Comparison of ENCODE assay signal across 1 cellular context in the genomic region with DNA sequence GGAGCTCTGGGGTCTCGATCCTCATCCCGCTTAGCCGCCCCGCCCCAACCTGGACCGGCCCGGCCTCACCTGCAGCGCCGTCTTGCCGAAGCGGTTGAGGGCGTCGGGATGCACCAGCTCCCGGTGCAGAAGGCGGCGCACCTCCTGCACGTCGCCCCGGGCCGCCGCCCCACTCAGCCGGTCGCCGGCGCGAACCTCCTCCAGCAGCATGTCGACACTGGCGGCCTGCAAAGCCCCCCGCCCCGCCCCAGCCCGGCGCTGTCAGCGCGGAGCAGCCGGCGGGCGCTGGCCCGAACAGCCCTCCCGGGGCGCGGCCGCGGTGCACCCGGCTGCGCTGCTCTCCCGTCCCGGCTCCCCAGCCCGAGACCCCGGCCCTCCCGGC.
TF ChIP-seq lines count a peak whose summit lies in the region.

No MANE protein-coding gene starts in this region.

TF ChIP-seq in H1, 55 proteins besides CTCF, POLR2A, EP300 and RAD21:
- TF ChIP-seq KDM4A (IDR thresholded peaks at IDR 0.05; ENCODE audit: low read depth, low read length, severe bottlenecking), result peak; percentile 77
- no peak for TF ChIP-seq BRCA1 (IDR thresholded peaks at IDR 0.05; ENCODE audit: low read depth, low read length)
- TF ChIP-seq HDAC6 (IDR thresholded peaks at IDR 0.05; ENCODE audit: low read depth, low read length), result no peak
- TF ChIP-seq SRF (IDR thresholded peaks at IDR 0.05; ENCODE audit: low read depth, low read length), result no peak
- no peak for TF ChIP-seq NANOG (IDR thresholded peaks at IDR 0.05; ENCODE audit: insufficient read depth, low read depth, low read length, poor library complexity, severe bottlenecking)
- no peak for TF ChIP-seq YY1 (IDR thresholded peaks at IDR 0.05; ENCODE audit: low read depth, low read length)
- TF ChIP-seq CBX8 (IDR thresholded peaks at IDR 0.05; ENCODE audit: borderline replicate concordance, low read depth, low read length), result no peak
- TF ChIP-seq JUND (IDR thresholded peaks at IDR 0.05; ENCODE audit: low read length), result no peak
- TF ChIP-seq, protein P1, sequence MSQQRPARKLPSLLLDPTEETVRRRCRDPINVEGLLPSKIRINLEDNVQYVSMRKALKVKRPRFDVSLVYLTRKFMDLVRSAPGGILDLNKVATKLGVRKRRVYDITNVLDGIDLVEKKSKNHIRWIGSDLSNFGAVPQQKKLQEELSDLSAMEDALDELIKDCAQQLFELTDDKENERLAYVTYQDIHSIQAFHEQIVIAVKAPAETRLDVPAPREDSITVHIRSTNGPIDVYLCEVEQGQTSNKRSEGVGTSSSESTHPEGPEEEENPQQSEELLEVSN (IDR thresholded peaks at IDR 0.05), result no peak; the same call in 1 of the 2 replicates
- TF ChIP-seq, protein P2, sequence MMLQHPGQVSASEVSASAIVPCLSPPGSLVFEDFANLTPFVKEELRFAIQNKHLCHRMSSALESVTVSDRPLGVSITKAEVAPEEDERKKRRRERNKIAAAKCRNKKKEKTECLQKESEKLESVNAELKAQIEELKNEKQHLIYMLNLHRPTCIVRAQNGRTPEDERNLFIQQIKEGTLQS (IDR thresholded peaks at IDR 0.05; ENCODE audit: insufficient read depth, low read depth, low read length), result no peak
- TF ChIP-seq RNF2 (IDR thresholded peaks at IDR 0.05; ENCODE audit: borderline replicate concordance, low read depth, low read length, missing control alignments, poor library complexity, severe bottlenecking), result no peak
- TF ChIP-seq SP2 (IDR thresholded peaks at IDR 0.05; ENCODE audit: low read length), result no peak
- no peak for TF ChIP-seq POLR2AphosphoS5 (IDR thresholded peaks at IDR 0.05; ENCODE audit: low read depth, low read length)
- TF ChIP-seq, protein P3, sequence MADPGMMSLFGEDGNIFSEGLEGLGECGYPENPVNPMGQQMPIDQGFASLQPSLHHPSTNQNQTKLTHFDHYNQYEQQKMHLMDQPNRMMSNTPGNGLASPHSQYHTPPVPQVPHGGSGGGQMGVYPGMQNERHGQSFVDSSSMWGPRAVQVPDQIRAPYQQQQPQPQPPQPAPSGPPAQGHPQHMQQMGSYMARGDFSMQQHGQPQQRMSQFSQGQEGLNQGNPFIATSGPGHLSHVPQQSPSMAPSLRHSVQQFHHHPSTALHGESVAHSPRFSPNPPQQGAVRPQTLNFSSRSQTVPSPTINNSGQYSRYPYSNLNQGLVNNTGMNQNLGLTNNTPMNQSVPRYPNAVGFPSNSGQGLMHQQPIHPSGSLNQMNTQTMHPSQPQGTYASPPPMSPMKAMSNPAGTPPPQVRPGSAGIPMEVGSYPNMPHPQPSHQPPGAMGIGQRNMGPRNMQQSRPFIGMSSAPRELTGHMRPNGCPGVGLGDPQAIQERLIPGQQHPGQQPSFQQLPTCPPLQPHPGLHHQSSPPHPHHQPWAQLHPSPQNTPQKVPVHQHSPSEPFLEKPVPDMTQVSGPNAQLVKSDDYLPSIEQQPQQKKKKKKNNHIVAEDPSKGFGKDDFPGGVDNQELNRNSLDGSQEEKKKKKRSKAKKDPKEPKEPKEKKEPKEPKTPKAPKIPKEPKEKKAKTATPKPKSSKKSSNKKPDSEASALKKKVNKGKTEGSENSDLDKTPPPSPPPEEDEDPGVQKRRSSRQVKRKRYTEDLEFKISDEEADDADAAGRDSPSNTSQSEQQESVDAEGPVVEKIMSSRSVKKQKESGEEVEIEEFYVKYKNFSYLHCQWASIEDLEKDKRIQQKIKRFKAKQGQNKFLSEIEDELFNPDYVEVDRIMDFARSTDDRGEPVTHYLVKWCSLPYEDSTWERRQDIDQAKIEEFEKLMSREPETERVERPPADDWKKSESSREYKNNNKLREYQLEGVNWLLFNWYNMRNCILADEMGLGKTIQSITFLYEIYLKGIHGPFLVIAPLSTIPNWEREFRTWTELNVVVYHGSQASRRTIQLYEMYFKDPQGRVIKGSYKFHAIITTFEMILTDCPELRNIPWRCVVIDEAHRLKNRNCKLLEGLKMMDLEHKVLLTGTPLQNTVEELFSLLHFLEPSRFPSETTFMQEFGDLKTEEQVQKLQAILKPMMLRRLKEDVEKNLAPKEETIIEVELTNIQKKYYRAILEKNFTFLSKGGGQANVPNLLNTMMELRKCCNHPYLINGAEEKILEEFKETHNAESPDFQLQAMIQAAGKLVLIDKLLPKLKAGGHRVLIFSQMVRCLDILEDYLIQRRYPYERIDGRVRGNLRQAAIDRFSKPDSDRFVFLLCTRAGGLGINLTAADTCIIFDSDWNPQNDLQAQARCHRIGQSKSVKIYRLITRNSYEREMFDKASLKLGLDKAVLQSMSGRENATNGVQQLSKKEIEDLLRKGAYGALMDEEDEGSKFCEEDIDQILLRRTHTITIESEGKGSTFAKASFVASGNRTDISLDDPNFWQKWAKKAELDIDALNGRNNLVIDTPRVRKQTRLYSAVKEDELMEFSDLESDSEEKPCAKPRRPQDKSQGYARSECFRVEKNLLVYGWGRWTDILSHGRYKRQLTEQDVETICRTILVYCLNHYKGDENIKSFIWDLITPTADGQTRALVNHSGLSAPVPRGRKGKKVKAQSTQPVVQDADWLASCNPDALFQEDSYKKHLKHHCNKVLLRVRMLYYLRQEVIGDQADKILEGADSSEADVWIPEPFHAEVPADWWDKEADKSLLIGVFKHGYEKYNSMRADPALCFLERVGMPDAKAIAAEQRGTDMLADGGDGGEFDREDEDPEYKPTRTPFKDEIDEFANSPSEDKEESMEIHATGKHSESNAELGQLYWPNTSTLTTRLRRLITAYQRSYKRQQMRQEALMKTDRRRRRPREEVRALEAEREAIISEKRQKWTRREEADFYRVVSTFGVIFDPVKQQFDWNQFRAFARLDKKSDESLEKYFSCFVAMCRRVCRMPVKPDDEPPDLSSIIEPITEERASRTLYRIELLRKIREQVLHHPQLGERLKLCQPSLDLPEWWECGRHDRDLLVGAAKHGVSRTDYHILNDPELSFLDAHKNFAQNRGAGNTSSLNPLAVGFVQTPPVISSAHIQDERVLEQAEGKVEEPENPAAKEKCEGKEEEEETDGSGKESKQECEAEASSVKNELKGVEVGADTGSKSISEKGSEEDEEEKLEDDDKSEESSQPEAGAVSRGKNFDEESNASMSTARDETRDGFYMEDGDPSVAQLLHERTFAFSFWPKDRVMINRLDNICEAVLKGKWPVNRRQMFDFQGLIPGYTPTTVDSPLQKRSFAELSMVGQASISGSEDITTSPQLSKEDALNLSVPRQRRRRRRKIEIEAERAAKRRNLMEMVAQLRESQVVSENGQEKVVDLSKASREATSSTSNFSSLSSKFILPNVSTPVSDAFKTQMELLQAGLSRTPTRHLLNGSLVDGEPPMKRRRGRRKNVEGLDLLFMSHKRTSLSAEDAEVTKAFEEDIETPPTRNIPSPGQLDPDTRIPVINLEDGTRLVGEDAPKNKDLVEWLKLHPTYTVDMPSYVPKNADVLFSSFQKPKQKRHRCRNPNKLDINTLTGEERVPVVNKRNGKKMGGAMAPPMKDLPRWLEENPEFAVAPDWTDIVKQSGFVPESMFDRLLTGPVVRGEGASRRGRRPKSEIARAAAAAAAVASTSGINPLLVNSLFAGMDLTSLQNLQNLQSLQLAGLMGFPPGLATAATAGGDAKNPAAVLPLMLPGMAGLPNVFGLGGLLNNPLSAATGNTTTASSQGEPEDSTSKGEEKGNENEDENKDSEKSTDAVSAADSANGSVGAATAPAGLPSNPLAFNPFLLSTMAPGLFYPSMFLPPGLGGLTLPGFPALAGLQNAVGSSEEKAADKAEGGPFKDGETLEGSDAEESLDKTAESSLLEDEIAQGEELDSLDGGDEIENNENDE (IDR thresholded peaks at IDR 0.05; ENCODE audit: insufficient replicate concordance, low read length), result no peak
- no peak for TF ChIP-seq TAF7 (optimal IDR thresholded peaks at IDR 0.05; ENCODE audit: borderline replicate concordance, low read depth, low read length)
- TF ChIP-seq EGR1 (IDR thresholded peaks at IDR 0.05; ENCODE audit: borderline replicate concordance, low read depth, low read length), result no peak
- TF ChIP-seq NRF1 (IDR thresholded peaks at IDR 0.05; ENCODE audit: low read depth, low read length), result no peak
- no peak for TF ChIP-seq TAF1 (IDR thresholded peaks at IDR 0.05; ENCODE audit: low read depth, low read length)
- TF ChIP-seq SUZ12 (IDR thresholded peaks at IDR 0.05; ENCODE audit: low read length), result no peak
- TF ChIP-seq CEBPB (IDR thresholded peaks at IDR 0.05; ENCODE audit: low read depth, low read length), result no peak
- peak; percentile 65 to 67; a peak in 2 of 4 replicates for TF ChIP-seq SIN3A (conservative IDR thresholded peaks at IDR 0.05 in 1 of 2, IDR thresholded peaks at IDR 0.05 in 1 of 2; ENCODE audit: low read depth in 1 of 2, low read length in 2 of 2)
- TF ChIP-seq SIX5 (IDR thresholded peaks at IDR 0.05; ENCODE audit: low read depth, low read length), result no peak
- TF ChIP-seq FOSL1 (IDR thresholded peaks at IDR 0.05; ENCODE audit: insufficient read depth, low read depth, low read length), result no peak
- no peak for TF ChIP-seq CHD2 (IDR thresholded peaks at IDR 0.05; ENCODE audit: low read length)
- TF ChIP-seq JUN (IDR thresholded peaks at IDR 0.05; ENCODE audit: low read depth, low read length), result no peak
- 0 out of 2 replicates have a peak, but pooled peaks have one; percentile 26 for TF ChIP-seq TBP (IDR thresholded peaks at IDR 0.05; ENCODE audit: low read depth, low read length)
- no peak for TF ChIP-seq SP1 (IDR thresholded peaks at IDR 0.05; ENCODE audit: low read depth, low read length)
- TF ChIP-seq GABPA (IDR thresholded peaks at IDR 0.05; ENCODE audit: borderline replicate concordance, insufficient read depth, low read length), result no peak
- no peak for TF ChIP-seq RXRA (IDR thresholded peaks at IDR 0.05; ENCODE audit: insufficient read depth, low read depth, low read length)
- peak; percentile 83 for TF ChIP-seq CREB1 (IDR thresholded peaks at IDR 0.05)
- no peak for TF ChIP-seq HDAC2 (IDR thresholded peaks at IDR 0.05; ENCODE audit: borderline replicate concordance in 1 of 2, low read depth in 2 of 2, low read length in 2 of 2)
- no peak for TF ChIP-seq CTBP2 (IDR thresholded peaks at IDR 0.05; ENCODE audit: borderline replicate concordance, insufficient read depth, insufficient read length, low read length)
- TF ChIP-seq CBX5 (IDR thresholded peaks at IDR 0.05; ENCODE audit: low read depth, low read length), result no peak
- no peak for TF ChIP-seq EZH2 (IDR thresholded peaks at IDR 0.05; ENCODE audit: low read depth, low read length, severe bottlenecking)
- TF ChIP-seq, protein P4, sequence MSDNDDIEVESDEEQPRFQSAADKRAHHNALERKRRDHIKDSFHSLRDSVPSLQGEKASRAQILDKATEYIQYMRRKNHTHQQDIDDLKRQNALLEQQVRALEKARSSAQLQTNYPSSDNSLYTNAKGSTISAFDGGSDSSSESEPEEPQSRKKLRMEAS (IDR thresholded peaks at IDR 0.05), result peak; percentile 40; the same call in 1 of the 2 replicates
- no peak for TF ChIP-seq SAP30 (IDR thresholded peaks at IDR 0.05; ENCODE audit: insufficient read depth, insufficient replicate concordance, low read length)
- TF ChIP-seq, protein P5, sequence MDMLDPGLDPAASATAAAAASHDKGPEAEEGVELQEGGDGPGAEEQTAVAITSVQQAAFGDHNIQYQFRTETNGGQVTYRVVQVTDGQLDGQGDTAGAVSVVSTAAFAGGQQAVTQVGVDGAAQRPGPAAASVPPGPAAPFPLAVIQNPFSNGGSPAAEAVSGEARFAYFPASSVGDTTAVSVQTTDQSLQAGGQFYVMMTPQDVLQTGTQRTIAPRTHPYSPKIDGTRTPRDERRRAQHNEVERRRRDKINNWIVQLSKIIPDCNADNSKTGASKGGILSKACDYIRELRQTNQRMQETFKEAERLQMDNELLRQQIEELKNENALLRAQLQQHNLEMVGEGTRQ (IDR thresholded peaks at IDR 0.05; ENCODE audit: low read length), result no peak
- TF ChIP-seq ZNF274 (IDR thresholded peaks at IDR 0.05; ENCODE audit: borderline replicate concordance, extremely low read depth, low read length), result no peak
- TF ChIP-seq TCF12 (IDR thresholded peaks at IDR 0.05; ENCODE audit: low read depth, low read length), result no peak
- TF ChIP-seq KDM1A (IDR thresholded peaks at IDR 0.05; ENCODE audit: borderline replicate concordance, low read length), result no peak
- TF ChIP-seq MAFK (IDR thresholded peaks at IDR 0.05; ENCODE audit: low read depth, low read length), result no peak
- TF ChIP-seq BACH1 (IDR thresholded peaks at IDR 0.05; ENCODE audit: low read length), result no peak
- no peak for TF ChIP-seq BCL11A (IDR thresholded peaks at IDR 0.05; ENCODE audit: low read depth in 2 of 2, low read length in 2 of 2)
- TF ChIP-seq RFX5 (IDR thresholded peaks at IDR 0.05; ENCODE audit: borderline replicate concordance, low read depth, low read length), result no peak
- no peak for TF ChIP-seq SP4 (IDR thresholded peaks at IDR 0.05; ENCODE audit: low read length)
- TF ChIP-seq SIRT6 (IDR thresholded peaks at IDR 0.05; ENCODE audit: low read length), result no peak
- TF ChIP-seq PHF8 (conservative IDR thresholded peaks at IDR 0.05; ENCODE audit: low read depth, low read length), result peak; percentile 29; the same call in 1 of the 2 replicates
- no peak for TF ChIP-seq POU5F1 (IDR thresholded peaks at IDR 0.05; ENCODE audit: low read depth, low read length)
- TF ChIP-seq KDM5A (IDR thresholded peaks at IDR 0.05; ENCODE audit: low read length), result no peak
- TF ChIP-seq, protein P6, sequence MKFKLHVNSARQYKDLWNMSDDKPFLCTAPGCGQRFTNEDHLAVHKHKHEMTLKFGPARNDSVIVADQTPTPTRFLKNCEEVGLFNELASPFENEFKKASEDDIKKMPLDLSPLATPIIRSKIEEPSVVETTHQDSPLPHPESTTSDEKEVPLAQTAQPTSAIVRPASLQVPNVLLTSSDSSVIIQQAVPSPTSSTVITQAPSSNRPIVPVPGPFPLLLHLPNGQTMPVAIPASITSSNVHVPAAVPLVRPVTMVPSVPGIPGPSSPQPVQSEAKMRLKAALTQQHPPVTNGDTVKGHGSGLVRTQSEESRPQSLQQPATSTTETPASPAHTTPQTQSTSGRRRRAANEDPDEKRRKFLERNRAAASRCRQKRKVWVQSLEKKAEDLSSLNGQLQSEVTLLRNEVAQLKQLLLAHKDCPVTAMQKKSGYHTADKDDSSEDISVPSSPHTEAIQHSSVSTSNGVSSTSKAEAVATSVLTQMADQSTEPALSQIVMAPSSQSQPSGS (IDR thresholded peaks at IDR 0.05; ENCODE audit: low read length), result no peak
- no peak for TF ChIP-seq CHD1 (IDR thresholded peaks at IDR 0.05; ENCODE audit: low read depth, low read length)
- no peak for TF ChIP-seq GTF2F1 (IDR thresholded peaks at IDR 0.05; ENCODE audit: borderline replicate concordance, low read depth, low read length)
- TF ChIP-seq ASH2L (IDR thresholded peaks at IDR 0.05; ENCODE audit: low read length), result no peak
- no peak for TF ChIP-seq TEAD4 (IDR thresholded peaks at IDR 0.05; ENCODE audit: low read depth, low read length)
- TF ChIP-seq RBBP5 (IDR thresholded peaks at IDR 0.05; ENCODE audit: borderline replicate concordance, low read depth, low read length), result peak; percentile 57; the same call in 1 of the 2 replicates
